ENCODE assay signal across 8 cellular contexts in the genomic region with DNA sequence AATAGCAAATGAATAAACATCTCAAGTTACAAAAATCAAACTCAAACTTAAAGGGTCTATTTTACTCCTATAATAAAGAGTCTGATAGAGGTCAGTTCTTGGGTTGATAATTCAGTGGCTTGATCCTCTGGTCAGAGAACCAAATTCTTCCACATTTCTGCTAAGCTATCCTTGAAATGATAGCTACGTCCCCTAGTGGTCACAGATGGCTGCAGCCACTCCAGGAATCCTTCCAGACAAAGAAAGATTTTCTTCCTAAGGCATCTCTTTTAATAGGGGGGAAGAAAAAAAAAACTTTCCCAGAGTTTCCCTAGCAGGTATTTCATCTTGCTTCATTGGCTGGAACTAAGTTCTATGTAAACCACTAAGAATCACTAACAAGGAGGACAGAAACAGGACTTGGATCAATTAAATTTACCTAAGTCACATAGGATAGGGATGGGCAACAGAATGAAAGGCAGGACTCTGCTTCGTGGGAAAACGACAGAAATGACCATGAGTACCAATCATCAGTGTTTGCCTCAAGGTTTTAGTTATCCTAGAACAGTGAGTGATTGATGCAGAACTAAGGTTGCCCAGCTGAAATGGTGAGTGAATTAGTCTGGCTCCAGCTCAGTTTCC.
DNase-seq lines count a peak whose midpoint lies in the region; ATAC-seq, FAIRE-seq and TF ChIP-seq lines count a peak whose summit lies in the region.

No MANE protein-coding gene starts in this region.

- H3K4me1 ChIP-seq in effector memory CD4-positive, alpha-beta T cell (ENCODE audit: control insufficient read depth, insufficient read depth, low read length, poor library complexity, severe bottlenecking), result no peaks in the 10 kb centered on the region

- FAIRE-seq in G401.6 (lab: Jason Lieb, UNC), result peak; percentile 69

- H3K4me3 Mint-ChIP-seq in neural crest cell, result no peak overlapping the region

- H3K27me3 Mint-ChIP-seq in neural crest cell (ENCODE audit: low read depth), result peaks cover 3% of the 10 kb centered on the region

- H3K9me3 Mint-ChIP-seq in neural crest cell, result no peaks in the 10 kb centered on the region

- DNase-seq in LoVo (ENCODE audit: low spot score) (peak; percentile 16), cardiac fibroblast (ENCODE audit: low read depth in 2 of 2) (peak; percentile 42 to 69), neural crest cell (ENCODE audit: low read depth, low spot score) (peak; percentile 11), NCI-H524 treated with DMSO at 0.1 percent for 48 hours (lab: John Stamatoyannopoulos, UW) (no peak)
- no peak for DNase-seq in effector memory CD4-positive, alpha-beta T cell

- ATAC-seq in GM21717 (IDR thresholded peaks at IDR 0.05; ENCODE audit: unreplicated experiment) (no peak), GM19463 (IDR thresholded peaks at IDR 0.05; ENCODE audit: unreplicated experiment) (no peak)

- no peaks in the 10 kb centered on the region for H3K27me3 ChIP-seq in effector memory CD4-positive, alpha-beta T cell (replicated peaks; ENCODE audit: control insufficient read depth, insufficient read depth, low read length, poor library complexity, severe bottlenecking)

- no peak overlapping the region for H3K27ac ChIP-seq in effector memory CD4-positive, alpha-beta T cell (ENCODE audit: insufficient read depth, low read length, poor library complexity, severe bottlenecking)

- H3K36me3 Mint-ChIP-seq in neural crest cell (ENCODE audit: low read depth), result no peaks in the 10 kb centered on the region

- TF ChIP-seq CTCF in cardiac fibroblast (IDR thresholded peaks at IDR 0.05; ENCODE audit: low read depth, low read length), result peak; percentile 95
- TF ChIP-seq CTCF in neural crest cell (conservative IDR thresholded peaks at IDR 0.05), result peak; percentile 76

- H3K36me3 ChIP-seq in effector memory CD4-positive, alpha-beta T cell (ENCODE audit: control insufficient read depth, insufficient read depth, low read length), result no peaks in the 10 kb centered on the region

- no peaks in the 10 kb centered on the region for H3K9me3 ChIP-seq in effector memory CD4-positive, alpha-beta T cell (ENCODE audit: control insufficient read depth, low read length)

- H3K27ac Mint-ChIP-seq in neural crest cell (ENCODE audit: unreplicated experiment), result no peak overlapping the region

- no peaks in the 10 kb centered on the region for H3K4me1 Mint-ChIP-seq in neural crest cell

- no peak overlapping the region for H3K4me3 ChIP-seq in cardiac fibroblast (replicated peaks in 1 of 2; ENCODE audit: low read depth in 2 of 2, low read length in 2 of 2)
- no peak overlapping the region for H3K4me3 ChIP-seq in effector memory CD4-positive, alpha-beta T cell (ENCODE audit: insufficient read depth, low read depth, low read length, poor library complexity, severe bottlenecking)

Comparison
In these comparisons a context has a peak if more than half of its experiments do, and no peak if none do; other contexts are left out.
1. DNase-seq: peak in LoVo (single experiment), cardiac fibroblast (2 of 2) and neural crest cell (single experiment); none in effector memory CD4-positive, alpha-beta T cell (0 of 3) and NCI-H524 treated with DMSO at 0.1 percent for 48 hours (single experiment).